Comparison of ENCODE assay signal across 17 cellular contexts in genomic region chr17:6376901-6377300, GRCh38. TPM values are rescaled to one million over a fixed set of nuclear protein-coding genes. Genes with fewer than 3 reads are reported as not detected.
DNase-seq lines count a peak whose midpoint lies in the region; ATAC-seq, FAIRE-seq and TF ChIP-seq lines count a peak whose summit lies in the region.
"Had no signal": no experiment of that assay in that cellular context is flagged by ENCODE, and none has a peak within 500 bp of the region (broad histone marks: within the 10 kb centered on the region; RNA-seq: fewer than 3 reads in every experiment).

No MANE protein-coding gene starts in this region.

- DNase-seq in activated CD4-positive, alpha-beta T cell treated with anti-CD3 and anti-CD28 coated beads for 36 hours = no peak
- no peak for DNase-seq in activated CD4-positive, alpha-beta T cell treated with anti-CD3 and anti-CD28 coated beads for 1 hour
- DNase-seq in ecto neural progenitor cell (ENCODE audit: low spot score) (peak; percentile 84), progenitor cell of endocrine pancreas (ENCODE audit: low spot score, unreplicated experiment) (no peak), SKM-1 (lab: John Stamatoyannopoulos, UW; ENCODE audit: unreplicated experiment) (no peak)
- DNase-seq in stimulated activated CD4-positive, alpha-beta T cell treated with anti-CD3 and anti-CD28 coated beads, Interleukin-1b, Interleukin-23, amount 100 ng/mL, for 48 hours = no peak
- DNase-seq: 8988T; CD4-positive, alpha-beta memory T cell; GF-D8; NCI-H1417 treated with DMSO at 0.1 percent for 48 hours; NCI-H1930; NCI-H2171; NCI-H526 had no signal

- peak; percentile 76 for FAIRE-seq in islet of Langerhans (lab: Jason Lieb, UNC)

- TF ChIP-seq CTCF in progenitor cell of endocrine pancreas (IDR thresholded peaks at IDR 0.05; ENCODE audit: unreplicated experiment) = no peak

- CTCF ChIA-PET in activated CD4-positive, alpha-beta T cell treated with anti-CD3 and anti-CD28 coated beads for 36 hours (lab: Charles Lee) = interaction anchor here (0.6 kb wide), 1 partner anchor 25 kb away, joined by 3 read pairs; no protein-coding TSS in a partner anchor

- no peak overlapping the region for H3K4me3 Mint-ChIP-seq in activated CD4-positive, alpha-beta T cell treated with anti-CD3 and anti-CD28 coated beads for 36 hours
- H3K4me3 Mint-ChIP-seq in progenitor cell of endocrine pancreas (ENCODE audit: low read depth) = no peak overlapping the region
- H3K4me3 Mint-ChIP-seq: CD4-positive, alpha-beta memory T cell had no signal

- H3K9me3 Mint-ChIP-seq in activated CD4-positive, alpha-beta T cell treated with anti-CD3 and anti-CD28 coated beads for 36 hours (ENCODE audit: low read depth) = peaks cover 9% of the 10 kb centered on the region
- no peaks in the 10 kb centered on the region for H3K9me3 Mint-ChIP-seq in progenitor cell of endocrine pancreas (ENCODE audit: low read depth)

- POLR2A ChIA-PET in activated CD4-positive, alpha-beta T cell treated with anti-CD3 and anti-CD28 coated beads for 36 hours (lab: Charles Lee) = no interaction called here

- H3K36me3 Mint-ChIP-seq in activated CD4-positive, alpha-beta T cell treated with anti-CD3 and anti-CD28 coated beads for 36 hours (ENCODE audit: low read depth) = peaks cover 5% of the 10 kb centered on the region
- no peaks in the 10 kb centered on the region for H3K36me3 Mint-ChIP-seq in progenitor cell of endocrine pancreas (ENCODE audit: insufficient read depth)
- H3K36me3 Mint-ChIP-seq: CD4-positive, alpha-beta memory T cell had no signal

- ATAC-seq in activated CD4-positive, alpha-beta T cell treated with anti-CD3 and anti-CD28 coated beads for 36 hours = no peak
- no peak for ATAC-seq in HG02885 (IDR thresholded peaks at IDR 0.05; ENCODE audit: poor library complexity, unreplicated experiment)

- H3K27ac Mint-ChIP-seq in activated CD4-positive, alpha-beta T cell treated with anti-CD3 and anti-CD28 coated beads for 36 hours = peak overlapping the region; percentile 20
- peak overlapping the region; percentile 72 for H3K27ac Mint-ChIP-seq in progenitor cell of endocrine pancreas
- H3K27ac Mint-ChIP-seq: CD4-positive, alpha-beta memory T cell had no signal

- peaks cover 24% of the 10 kb centered on the region for H3K4me1 Mint-ChIP-seq in activated CD4-positive, alpha-beta T cell treated with anti-CD3 and anti-CD28 coated beads for 36 hours
- peaks cover 22% of the 10 kb centered on the region for H3K4me1 Mint-ChIP-seq in progenitor cell of endocrine pancreas (ENCODE audit: low read depth)

- peaks cover 24% of the 10 kb centered on the region for H3K27me3 Mint-ChIP-seq in activated CD4-positive, alpha-beta T cell treated with anti-CD3 and anti-CD28 coated beads for 36 hours
- peaks cover 3% of the 10 kb centered on the region for H3K27me3 Mint-ChIP-seq in progenitor cell of endocrine pancreas

- intact Hi-C loops in activated CD4-positive, alpha-beta T cell treated with anti-CD3 and anti-CD28 coated beads for 36 hours (cut with DNase I, micrococcal nuclease) = no loop called here

RNA-seq across cellular contexts. Expression of gene AIPL1, which starts 58.0 kb away (rescaled TPM):
- total RNA-seq in activated CD4-positive, alpha-beta T cell treated with anti-CD3 and anti-CD28 coated beads for 36 hours = not detected
- total RNA-seq in progenitor cell of endocrine pancreas = not detected in 2 replicates
- total RNA-seq: CD4-positive, alpha-beta memory T cell; H4; HT1080 had no signal
